In genomic region chr15:70128757-70129140, GRCh38 we compare ENCODE assay signal across 31 cellular contexts.
"Had no signal": no experiment of that assay in that cellular context is flagged by ENCODE, and none has a peak within 500 bp of the region (broad histone marks: within the 10 kb centered on the region; RNA-seq: fewer than 3 reads in every experiment).

No MANE protein-coding gene starts in this region.

- H3K27me3 ChIP-seq: adrenal gland, body of pancreas, breast epithelium had no signal

- H3K36me3 ChIP-seq: adrenal gland, brain microvascular endothelial cell, breast epithelium had no signal

- H3K27ac ChIP-seq: adrenal gland, body of pancreas, brain microvascular endothelial cell, breast epithelium, VCaP had no signal

- H3K4me1 ChIP-seq: adrenal gland, breast epithelium had no signal

- DNase-seq: activated B cell treated with CpG ODN at 0.5 μM for 24 hours; activated CD4-positive, alpha-beta memory T cell treated with anti-CD3 and anti-CD28 coated beads, Interleukin-2, amount 10 ng/mL, durations not matched to agents 7 days and 5 days; activated CD4-positive, alpha-beta T cell treated with anti-CD3 and anti-CD28 coated beads for 4 hours; activated CD4-positive, alpha-beta T cell treated with anti-CD3 and anti-CD28 coated beads, Interleukin-2, amount 10 ng/mL, durations not matched to agents 24 days and 14 days; activated CD4-positive, alpha-beta T cell treated with anti-CD3 and anti-CD28 coated beads, Interleukin-2, amount 50 U/mL, for 48 hours; activated CD4-positive, CD25-positive, alpha-beta regulatory T cell treated with anti-CD3 and anti-CD28 coated beads, Interleukin-2, amount 50 U/mL, for 72 hours; activated CD8-positive, alpha-beta memory T cell treated with anti-CD3 and anti-CD28 coated beads for 24 hours; activated CD8-positive, alpha-beta memory T cell treated with anti-CD3 and anti-CD28 coated beads, Interleukin-2, amount 10 ng/mL, durations not matched to agents 7 days and 5 days; activated CD8-positive, alpha-beta T cell treated with anti-CD3 and anti-CD28 coated beads, Interleukin-2, amount 10 ng/mL, durations not matched to agents 7 days and 5 days; activated effector memory CD4-positive, alpha-beta T cell treated with anti-CD3 and anti-CD28 coated beads, Interleukin-2, amount 50 U/mL, for 16 hours; activated gamma-delta T cell treated with Interleukin-2 at 50 U/mL for 16 hours; activated naive CD4-positive, alpha-beta T cell; activated naive CD4-positive, alpha-beta T cell treated with anti-CD3 and anti-CD28 coated beads, Interleukin-2, amount 50 U/mL, for 16 hours; activated naive CD8-positive, alpha-beta T cell treated with anti-CD3 and anti-CD28 coated beads for 36 hours; activated T-cell treated with anti-CD3 and anti-CD28 coated beads for 4 hours; activated T-cell treated with anti-CD3 and anti-CD28 coated beads, Interleukin-2, amount 50 U/mL, for 1 hour; activated T-cell treated with anti-CD3 and anti-CD28 coated beads, Interleukin-2, amount 50 U/mL, for 4 hours; activated T-cell treated with anti-CD3 and anti-CD28 coated beads, Interleukin-2, amount 50 U/mL, for 72 hours; adrenal gland; amniotic stem cell; aorta; body of pancreas; brain microvascular endothelial cell; central memory CD4-positive, alpha-beta T cell; T-helper 1 cell; T-helper 2 cell; T-helper 9 cell had no signal

- H3K9me3 ChIP-seq: adrenal gland, body of pancreas, breast epithelium had no signal

- H3K4me3 ChIP-seq: adrenal gland, body of pancreas, breast epithelium had no signal

- FAIRE-seq: astrocyte, TTC549 had no signal

- ATAC-seq: activated CD8-positive, alpha-beta memory T cell treated with anti-CD3 and anti-CD28 coated beads, Interleukin-2, amount 10 ng/mL, durations not matched to agents 7 days and 5 days; activated CD8-positive, alpha-beta T cell treated with anti-CD3 and anti-CD28 coated beads, Interleukin-2, amount 10 ng/mL, durations not matched to agents 7 days and 5 days; body of pancreas had no signal
